1 cellular context compared by ENCODE assay signal in genomic region chr16:22195695-22196558, GRCh38.
TF ChIP-seq lines count a peak whose summit lies in the region.

No MANE protein-coding gene starts in this region.

TF ChIP-seq in HepG2, 621 proteins besides CTCF, POLR2A, EP300 and RAD21 (continued from another document and continues in another):
- peak; percentile 45; the same call in 1 of the 2 replicates for TF ChIP-seq ZNF598 (CRISPR knock-in tag; IDR thresholded peaks at IDR 0.05; ENCODE audit: borderline replicate concordance)
- no peak; the same call in 1 of the 2 replicates for TF ChIP-seq NAIF1 (CRISPR knock-in tag; IDR thresholded peaks at IDR 0.05; ENCODE audit: borderline replicate concordance)
- TF ChIP-seq FUBP1 (CRISPR knock-in tag; IDR thresholded peaks at IDR 0.05; ENCODE audit: borderline replicate concordance): no peak
- TF ChIP-seq ZNF550 (CRISPR knock-in tag; IDR thresholded peaks at IDR 0.05; ENCODE audit: borderline replicate concordance): no peak; the same call in 1 of the 2 replicates
- no peak for TF ChIP-seq HMG20A (CRISPR knock-in tag; IDR thresholded peaks at IDR 0.05; ENCODE audit: borderline replicate concordance)
- no peak for TF ChIP-seq ZNF530 (CRISPR knock-in tag; IDR thresholded peaks at IDR 0.05; ENCODE audit: low read depth)
- peak; percentile 74; the same call in 1 of the 2 replicates for TF ChIP-seq BRF2 (CRISPR knock-in tag; IDR thresholded peaks at IDR 0.05)
- no peak for TF ChIP-seq ZMAT5 (CRISPR knock-in tag; IDR thresholded peaks at IDR 0.05; ENCODE audit: borderline replicate concordance, low read depth)
- TF ChIP-seq SMARCC2 (IDR thresholded peaks at IDR 0.05): no peak
- TF ChIP-seq NFIC (IDR thresholded peaks at IDR 0.05; ENCODE audit: low read length): no peak
- 0 out of 2 replicates have a peak, but pooled peaks have one; percentile 9 for TF ChIP-seq ZNF83 (CRISPR knock-in tag; IDR thresholded peaks at IDR 0.05; ENCODE audit: borderline replicate concordance)
- TF ChIP-seq ZMYM2 (CRISPR knock-in tag; IDR thresholded peaks at IDR 0.05): peak; percentile 78; the same call in 1 of the 2 replicates
- TF ChIP-seq ATM (IDR thresholded peaks at IDR 0.05; ENCODE audit: borderline replicate concordance): no peak
- peak; percentile 91; the same call in 1 of the 2 replicates for TF ChIP-seq NRL (CRISPR knock-in tag; IDR thresholded peaks at IDR 0.05; ENCODE audit: borderline replicate concordance)
- TF ChIP-seq ZFP62 (CRISPR knock-in tag; IDR thresholded peaks at IDR 0.05): peak; percentile 95; the same call in 1 of the 2 replicates
- 0 out of 2 replicates have a peak, but pooled peaks have one; percentile 2 for TF ChIP-seq AFF4 (CRISPR knock-in tag; IDR thresholded peaks at IDR 0.05)
- TF ChIP-seq THRA (CRISPR knock-in tag; IDR thresholded peaks at IDR 0.05; ENCODE audit: borderline replicate concordance): peak; percentile 74
- TF ChIP-seq MBNL3 (CRISPR knock-in tag; conservative IDR thresholded peaks at IDR 0.05): no peak
- peak; percentile 76 for TF ChIP-seq ZBTB38 (CRISPR knock-in tag; IDR thresholded peaks at IDR 0.05)
- peak; percentile 77 for TF ChIP-seq STAG1 (CRISPR knock-in tag; IDR thresholded peaks at IDR 0.05)
- peak; percentile 98 for TF ChIP-seq ZNF878 (CRISPR knock-in tag; IDR thresholded peaks at IDR 0.05)
- peak; percentile 93; the same call in 1 of the 2 replicates for TF ChIP-seq CSRNP1 (CRISPR knock-in tag; IDR thresholded peaks at IDR 0.05)
- TF ChIP-seq CSRNP2 (CRISPR knock-in tag; conservative IDR thresholded peaks at IDR 0.05; ENCODE audit: low read depth): no peak
- TF ChIP-seq TSC22D2 (CRISPR knock-in tag; IDR thresholded peaks at IDR 0.05; ENCODE audit: borderline replicate concordance): peak; percentile 87; the same call in 1 of the 2 replicates
- peak; percentile 87 for TF ChIP-seq U2AF1 (optimal IDR thresholded peaks at IDR 0.05; ENCODE audit: low read depth, low read length)
- TF ChIP-seq MYPOP (CRISPR knock-in tag; IDR thresholded peaks at IDR 0.05): peak; percentile 95
- peak; percentile 26; the same call in 1 of the 2 replicates for TF ChIP-seq TFDP1 (CRISPR knock-in tag; IDR thresholded peaks at IDR 0.05; ENCODE audit: borderline replicate concordance)
- no peak for TF ChIP-seq ZMAT3 (CRISPR knock-in tag; conservative IDR thresholded peaks at IDR 0.05)
- TF ChIP-seq MIXL1 (CRISPR knock-in tag; IDR thresholded peaks at IDR 0.05): peak; percentile 28; the same call in 1 of the 2 replicates
- no peak for TF ChIP-seq ZNF737 (CRISPR knock-in tag; IDR thresholded peaks at IDR 0.05; ENCODE audit: borderline replicate concordance)
- peak; percentile 81; the same call in 1 of the 2 replicates for TF ChIP-seq GATA4 (IDR thresholded peaks at IDR 0.05; ENCODE audit: borderline replicate concordance, low read depth)
- TF ChIP-seq ZBTB46 (CRISPR knock-in tag; IDR thresholded peaks at IDR 0.05; ENCODE audit: borderline replicate concordance): no peak
- no peak; the same call in 1 of the 2 replicates for TF ChIP-seq ZNF7 (CRISPR knock-in tag; IDR thresholded peaks at IDR 0.05)
- no peak for TF ChIP-seq NFIB (CRISPR knock-in tag; IDR thresholded peaks at IDR 0.05; ENCODE audit: borderline replicate concordance)
- TF ChIP-seq HIVEP1 (CRISPR knock-in tag; IDR thresholded peaks at IDR 0.05): no peak
- peak; percentile 56 for TF ChIP-seq HCFC1 (IDR thresholded peaks at IDR 0.05; ENCODE audit: low read depth, low read length)
- no peak for TF ChIP-seq IKZF1 (IDR thresholded peaks at IDR 0.05)
- peak; percentile 95 for TF ChIP-seq ZNF792 (CRISPR knock-in tag; IDR thresholded peaks at IDR 0.05)
- 0 out of 2 replicates have a peak, but pooled peaks have one; percentile 12 for TF ChIP-seq ZSCAN12 (CRISPR knock-in tag; IDR thresholded peaks at IDR 0.05)
- peak; percentile 88; the same call in 1 of the 2 replicates for TF ChIP-seq KAT8 (CRISPR knock-in tag; IDR thresholded peaks at IDR 0.05)
- TF ChIP-seq ZNF674 (CRISPR knock-in tag; IDR thresholded peaks at IDR 0.05; ENCODE audit: low read depth): no peak; the same call in 1 of the 2 replicates
- no peak for TF ChIP-seq JDP2 (CRISPR knock-in tag; IDR thresholded peaks at IDR 0.05; ENCODE audit: borderline replicate concordance)
- TF ChIP-seq CERS6 (CRISPR knock-in tag; IDR thresholded peaks at IDR 0.05): no peak
- no peak; the same call in 1 of the 2 replicates for TF ChIP-seq ATRX (CRISPR knock-in tag; IDR thresholded peaks at IDR 0.05; ENCODE audit: borderline replicate concordance)
- TF ChIP-seq MAX (IDR thresholded peaks at IDR 0.05): no peak
- peak; percentile 86 for TF ChIP-seq RXRB (CRISPR knock-in tag; IDR thresholded peaks at IDR 0.05; ENCODE audit: borderline replicate concordance)
- peak; percentile 81 for TF ChIP-seq POLR2AphosphoS5 (IDR thresholded peaks at IDR 0.05; ENCODE audit: low read depth, low read length)
- 0 out of 2 replicates have a peak, but pooled peaks have one; percentile 36 for TF ChIP-seq HHEX (CRISPR knock-in tag; IDR thresholded peaks at IDR 0.05)
